1 cellular context compared by ENCODE assay signal in genomic region chr15:31366169-31366734, GRCh38.
TF ChIP-seq lines count a peak whose summit lies in the region.

No MANE protein-coding gene starts in this region.

TF ChIP-seq in HCT116, 20 proteins besides CTCF, POLR2A, EP300 and RAD21 (continued from another document):
- no peak for TF ChIP-seq ZBTB33 (IDR thresholded peaks at IDR 0.05; ENCODE audit: extremely low read depth, insufficient replicate concordance, low read length)
- no peak for TF ChIP-seq SP1 (IDR thresholded peaks at IDR 0.05; ENCODE audit: low read depth)
- no peak for TF ChIP-seq SIN3A (IDR thresholded peaks at IDR 0.05; ENCODE audit: low read depth)
- no peak for TF ChIP-seq TCF7L2 (IDR thresholded peaks at IDR 0.05; ENCODE audit: borderline replicate concordance, extremely low read depth, insufficient read depth, insufficient read length)
- no peak for TF ChIP-seq EZH2 (IDR thresholded peaks at IDR 0.05)
- TF ChIP-seq ZFX (IDR thresholded peaks at IDR 0.05) = no peak
- no peak for TF ChIP-seq ATF3 (IDR thresholded peaks at IDR 0.05)
- no peak for TF ChIP-seq CBX3 (IDR thresholded peaks at IDR 0.05; ENCODE audit: low read depth)
- TF ChIP-seq JUND (IDR thresholded peaks at IDR 0.05) = no peak
